ENCODE assay signal across 8 cellular contexts in the genomic region with DNA sequence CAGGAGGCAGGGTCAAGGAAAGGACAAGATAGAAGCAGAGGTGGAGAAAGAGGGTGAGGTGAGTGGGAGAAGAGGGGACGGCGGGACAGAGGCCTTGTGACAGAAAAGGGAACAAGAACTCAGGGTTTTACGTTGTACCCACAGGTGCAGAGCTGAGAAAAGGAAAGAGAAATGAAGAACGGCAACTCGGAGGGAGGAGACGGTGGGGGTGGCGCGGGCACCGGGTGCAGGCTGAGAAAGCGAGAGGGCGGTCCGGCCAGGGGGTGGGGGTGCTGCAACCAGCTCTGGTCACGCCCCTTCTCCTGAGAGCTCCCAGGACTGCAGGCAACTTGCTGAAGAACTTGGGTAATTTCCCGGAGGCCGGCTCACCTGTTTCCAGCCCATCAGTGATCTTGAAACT.
DNase-seq lines count a peak whose midpoint lies in the region; ATAC-seq and TF ChIP-seq lines count a peak whose summit lies in the region.

No MANE protein-coding gene starts in this region.

- intact Hi-C loops in lower lobe of right lung (cut with DNase I): no loop called here

- no peak overlapping the region for H3K27ac ChIP-seq in CD8-positive, alpha-beta memory T cell (ENCODE audit: low read depth, low read length)
- H3K27ac ChIP-seq in lower lobe of right lung: no peak overlapping the region

- no peak for TF ChIP-seq CTCF in lower lobe of right lung (IDR thresholded peaks at IDR 0.05)

- ATAC-seq in GM21576 (IDR thresholded peaks at IDR 0.05; ENCODE audit: unreplicated experiment): peak; percentile 82
- peak; percentile 87 to 93 for ATAC-seq in lower lobe of right lung

- H3K36me3 Mint-ChIP-seq in CD8-positive, alpha-beta memory T cell: peaks cover 1 to 52% (median 7%) of the 10 kb centered on the region in 3 donors

- H3K9me3 ChIP-seq in CD8-positive, alpha-beta memory T cell (ENCODE audit: low read length): no peaks in the 10 kb centered on the region
- H3K9me3 ChIP-seq in lower lobe of right lung: no peaks in the 10 kb centered on the region

- H3K4me3 Mint-ChIP-seq in CD8-positive, alpha-beta memory T cell: peak overlapping the region; percentile 82 to 92 (median 86)

- H3K4me1 ChIP-seq in CD8-positive, alpha-beta memory T cell (ENCODE audit: insufficient read depth, low read length): peaks cover 50% of the 10 kb centered on the region
- peaks cover 15% of the 10 kb centered on the region for H3K4me1 ChIP-seq in lower lobe of right lung

- no peaks in the 10 kb centered on the region for H3K9me3 Mint-ChIP-seq in CD8-positive, alpha-beta memory T cell

- peak overlapping the region; percentile 77 to 99 (median 91) for H3K27ac Mint-ChIP-seq in CD8-positive, alpha-beta memory T cell

- DNase-seq in CD8-positive, alpha-beta memory T cell: peak; percentile 45 to 68 (median 50)
- DNase-seq in MV-4-11 (lab: John Stamatoyannopoulos, UW): peak; percentile 25
- DNase-seq in activated T-helper 9 cell treated with anti-CD3 and anti-CD28 coated beads, Interleukin-2, amount 50 U/mL, for 16 hours (ENCODE audit: low read depth): peak; percentile 76
- DNase-seq in lower lobe of right lung: peak; percentile 83
- DNase-seq in stimulated activated CD8-positive, alpha-beta memory T cell treated with anti-CD3 and anti-CD28 coated beads, Interleukin-7, amount 100 ng/mL, for 48 hours (ENCODE audit: extremely low read depth in 1 of 2, low read depth in 1 of 2): peak; percentile 81 to 93
- DNase-seq in NCI-H1105 (lab: John Stamatoyannopoulos, UW): no peak
- DNase-seq in NCI-H2107 treated with DMSO at 0.1 percent for 48 hours (lab: John Stamatoyannopoulos, UW; ENCODE audit: unreplicated experiment): no peak

- peaks cover 58 to 81% (median 69%) of the 10 kb centered on the region in 3 donors for H3K4me1 Mint-ChIP-seq in CD8-positive, alpha-beta memory T cell

- H3K4me3 ChIP-seq in CD8-positive, alpha-beta memory T cell (ENCODE audit: low read length): peak overlapping the region; percentile 57
- H3K4me3 ChIP-seq in lower lobe of right lung: peak overlapping the region; percentile 38

- CTCF ChIA-PET in CD8-positive, alpha-beta memory T cell (lab: Charles Lee): interaction anchor here (0.8 kb wide), 1 partner anchor 13 kb away, joined by 3 read pairs; no protein-coding TSS in a partner anchor

- POLR2A ChIA-PET in CD8-positive, alpha-beta memory T cell (lab: Charles Lee): interaction anchor here (0.6 to 1.0 kb wide), 2 partner anchors 114 to 264 kb away, joined by 3 to 5 read pairs; no protein-coding TSS in a partner anchor

- no peaks in the 10 kb centered on the region for H3K27me3 Mint-ChIP-seq in CD8-positive, alpha-beta memory T cell

- peaks cover 14% of the 10 kb centered on the region for H3K36me3 ChIP-seq in CD8-positive, alpha-beta memory T cell (ENCODE audit: insufficient read depth, low read length)
- H3K36me3 ChIP-seq in lower lobe of right lung: no peaks in the 10 kb centered on the region

- no peaks in the 10 kb centered on the region for H3K27me3 ChIP-seq in CD8-positive, alpha-beta memory T cell (ENCODE audit: insufficient read depth, low read length, poor library complexity, severe bottlenecking)
- H3K27me3 ChIP-seq in lower lobe of right lung (ENCODE audit: low read depth): peaks cover 19% of the 10 kb centered on the region

Comparison
In these comparisons a context has a peak if more than half of its experiments do, and no peak if none do; other contexts are left out.
1. DNase-seq: peak in CD8-positive, alpha-beta memory T cell (5 of 5), MV-4-11 (single experiment), activated T-helper 9 cell treated with anti-CD3 and anti-CD28 coated beads, Interleukin-2, amount 50 U/mL, for 16 hours (single experiment), lower lobe of right lung (single experiment) and stimulated activated CD8-positive, alpha-beta memory T cell treated with anti-CD3 and anti-CD28 coated beads, Interleukin-7, amount 100 ng/mL, for 48 hours (2 of 2); none in NCI-H1105 (single experiment) and NCI-H2107 treated with DMSO at 0.1 percent for 48 hours (single experiment).